Comparison of ENCODE assay signal across 19 cellular contexts in genomic region chr9:106588601-106589000, GRCh38.
DNase-seq lines count a peak whose midpoint lies in the region; FAIRE-seq and TF ChIP-seq lines count a peak whose summit lies in the region.
"Had no signal": no experiment of that assay in that cellular context is flagged by ENCODE, and none has a peak within 500 bp of the region (broad histone marks: within the 10 kb centered on the region; RNA-seq: fewer than 3 reads in every experiment).

No MANE protein-coding gene starts in this region.

- TF ChIP-seq POLR2A in Peyer's patch (IDR thresholded peaks at IDR 0.05): no peak

- no peak overlapping the region for H3K4me3 ChIP-seq in epithelial cell of proximal tubule (ENCODE audit: low read depth, low read length)
- H3K4me3 ChIP-seq in Peyer's patch: no peak overlapping the region
- H3K4me3 ChIP-seq: gastroesophageal sphincter had no signal

- H3K36me3 Mint-ChIP-seq in nephron (ENCODE audit: low read depth): no peaks in the 10 kb centered on the region

- FAIRE-seq in GM19239 (lab: Jason Lieb, UNC): no peak
- FAIRE-seq: kidney had no signal

- no peaks in the 10 kb centered on the region for H3K9me3 ChIP-seq in Peyer's patch
- H3K9me3 ChIP-seq: gastroesophageal sphincter had no signal

- peak; percentile 84 for DNase-seq in EL
- peak; percentile 11 for DNase-seq in RKO (ENCODE audit: low spot score)
- DNase-seq in epithelial cell of proximal tubule (ENCODE audit: low read depth): peak; percentile 87
- DNase-seq in NCI-H1436 treated with DMSO at 0.1 percent for 48 hours (lab: John Stamatoyannopoulos, UW): no peak
- DNase-seq in Peyer's patch: no peak
- no peak for DNase-seq in GM19239 (ENCODE audit: insufficient read length, low spot score)
- DNase-seq in NCI-H526 (lab: John Stamatoyannopoulos, UW): no peak
- DNase-seq: activated CD8-positive, alpha-beta memory T cell treated with anti-CD3 and anti-CD28 coated beads, Interleukin-2, amount 50 U/mL, for 48 hours; DMS53; kidney; NCI-H1092 treated with DMSO at 0.1 percent for 48 hours; NCI-H510A treated with DMSO at 0.1 percent for 48 hours; retina; SHP77 treated with DMSO at 0.1 percent for 48 hours; stimulated activated CD4-positive, alpha-beta T cell treated with anti-CD3 and anti-CD28 coated beads, Interleukin-4, amount 100 ng/mL, for 24 hours; stimulated activated naive CD4-positive, alpha-beta T cell; WERI-Rb-1 had no signal

- H3K27me3 Mint-ChIP-seq in nephron (ENCODE audit: low read depth): no peaks in the 10 kb centered on the region

- no peak overlapping the region for H3K4me3 Mint-ChIP-seq in nephron

- H3K27me3 ChIP-seq in Peyer's patch: no peaks in the 10 kb centered on the region
- H3K27me3 ChIP-seq: gastroesophageal sphincter had no signal

- H3K36me3 ChIP-seq in Peyer's patch: no peaks in the 10 kb centered on the region
- H3K36me3 ChIP-seq: gastroesophageal sphincter, WERI-Rb-1 had no signal

- H3K4me1 Mint-ChIP-seq in nephron: no peaks in the 10 kb centered on the region

- no peak overlapping the region for H3K27ac ChIP-seq in Peyer's patch
- H3K27ac ChIP-seq: gastroesophageal sphincter, WERI-Rb-1 had no signal

- peak overlapping the region in 2 of 3 experiments; percentile 6 to 35 for H3K27ac Mint-ChIP-seq in nephron

- no peaks in the 10 kb centered on the region for H3K4me1 ChIP-seq in Peyer's patch
- H3K4me1 ChIP-seq: gastroesophageal sphincter had no signal

- TF ChIP-seq CTCF in epithelial cell of proximal tubule (conservative IDR thresholded peaks at IDR 0.05; ENCODE audit: low read depth, low read length) (no peak), nephron (IDR thresholded peaks at IDR 0.05; ENCODE audit: unreplicated experiment in 3 of 3) (no peak), Peyer's patch (IDR thresholded peaks at IDR 0.05) (no peak)

- no peaks in the 10 kb centered on the region for H3K9me3 Mint-ChIP-seq in nephron

Comparison
In these comparisons a context has a peak if more than half of its experiments do, and no peak if none do; other contexts are left out.
1. DNase-seq: peak in EL (single experiment), RKO (single experiment) and epithelial cell of proximal tubule (single experiment); none in NCI-H1436 treated with DMSO at 0.1 percent for 48 hours (single experiment), Peyer's patch (0 of 3), GM19239 (single experiment) and NCI-H526 (0 of 2).